In genomic region chr11:125941606-125942275, GRCh38 we compare ENCODE assay signal across 8 cellular contexts. TPM values are rescaled to one million over a fixed set of nuclear protein-coding genes. Genes with fewer than 3 reads are reported as not detected.
DNase-seq lines count a peak whose midpoint lies in the region; ATAC-seq, FAIRE-seq and TF ChIP-seq lines count a peak whose summit lies in the region.

No MANE protein-coding gene starts in this region.

- no peak overlapping the region for H4K5ac ChIP-seq in IMR-90 (ENCODE audit: low read depth, low read length)

- TF ChIP-seq CTCF in IMR-90 (conservative IDR thresholded peaks at IDR 0.05; ENCODE audit: low read depth, low read length) (peak; percentile 57), spleen (IDR thresholded peaks at IDR 0.05 in 8 of 11, conservative IDR thresholded peaks at IDR 0.05 in 3 of 11) (peak in 6 of 11 experiments; percentile 27 to 63 (median 54))

- H2BK15ac ChIP-seq in IMR-90 (ENCODE audit: low read depth, low read length), result no peak overlapping the region

- H3K9ac ChIP-seq in IMR-90 (ENCODE audit: low read depth, low read length), result no peak overlapping the region

- H3K27ac Mint-ChIP-seq in activated naive CD4-positive, alpha-beta T cell treated with anti-CD3 and anti-CD28 coated beads, Interleukin-2, amount 50 U/mL, for 24 hours, result no peak overlapping the region

- no peak overlapping the region for H3K4ac ChIP-seq in IMR-90 (ENCODE audit: low read depth, low read length)

- WGBS in IMR-90 (ENCODE audit: extremely low coverage in 2 of 2, insufficient read length in 1 of 2), 2 experiments, result 48% methylated on average over 3 of the region's 15 CpGs; no CpG with 5 or more reads in 1 of the 2 experiments
- 29% methylated on average over 15 of the region's 15 CpGs for WGBS in right cardiac atrium
- WGBS in spleen, 5 donors, result 39 to 46% (median 41%) methylated on average over 12 to 15 of the region's 15 CpGs

- dilution Hi-C loops in IMR-90 (cut with HindIII; ENCODE audit: low sequenced_read_pairs, unreplicated experiment), result no loop called here

- H3K23ac ChIP-seq in IMR-90 (ENCODE audit: low read depth, low read length), result no peak overlapping the region

- peak overlapping the region; percentile 61 for H3K4me3 Mint-ChIP-seq in activated naive CD4-positive, alpha-beta T cell treated with anti-CD3 and anti-CD28 coated beads, Interleukin-2, amount 50 U/mL, for 24 hours

- no peak for TF ChIP-seq POLR2A in IMR-90 (IDR thresholded peaks at IDR 0.05; ENCODE audit: low read depth, low read length)
- no peak for TF ChIP-seq POLR2A in spleen (IDR thresholded peaks at IDR 0.05)

- peak; percentile 55 for TF ChIP-seq RAD21 in IMR-90 (IDR thresholded peaks at IDR 0.05; ENCODE audit: low read length)

- H3K9me3 Mint-ChIP-seq in activated naive CD4-positive, alpha-beta T cell treated with anti-CD3 and anti-CD28 coated beads, Interleukin-2, amount 50 U/mL, for 24 hours, result no peaks in the 10 kb centered on the region

- H4K20me1 ChIP-seq in IMR-90 (ENCODE audit: insufficient read depth, low read length), result no peaks in the 10 kb centered on the region

- ATAC-seq in IMR-90 (ENCODE audit: low read depth), result peak; percentile 65; the same call in 1 of the 2 replicates
- ATAC-seq in right cardiac atrium, result peak; percentile 70 to 72

- intact Hi-C loops in IMR-90 (cut with micrococcal nuclease), result loop anchor here (1.0 kb wide), 1 partner anchor 253 kb away; no protein-coding TSS in a partner anchor
- intact Hi-C loops in right cardiac atrium (cut with DNase I), result loop anchor here in 2 of 4 donors (10.0 kb wide), 2 partner anchors 93 to 243 kb away; no protein-coding TSS in a partner anchor
- intact Hi-C loops in spleen (cut with DNase I; ENCODE audit: low total_unique reads), result no loop called here

- peak; percentile 43 for DNase-seq in ELR (ENCODE audit: low read depth)
- DNase-seq in IMR-90, result peak; percentile 19
- DNase-seq in RCC 7860 (ENCODE audit: low spot score), result peak; percentile 14
- DNase-seq in right cardiac atrium, result peak; percentile 52 to 85 (median 78)
- no peak for DNase-seq in spleen
- no peak for DNase-seq in pons (ENCODE audit: low spot score)
- DNase-seq in cortex of kidney (lab: John Stamatoyannopoulos, UW), result no peak

- no peaks in the 10 kb centered on the region for H3K36me3 ChIP-seq in IMR-90 (ENCODE audit: control insufficient read depth, insufficient read depth, low read length)
- H3K36me3 ChIP-seq in spleen, result no peaks in the 10 kb centered on the region

- H2BK120ac ChIP-seq in IMR-90 (ENCODE audit: low read depth, low read length), result no peak overlapping the region

- in situ Hi-C loops in IMR-90 (cut with MboI; ENCODE audit: low sequenced_read_pairs), result no loop called here

- no peak overlapping the region for H2BK20ac ChIP-seq in IMR-90 (ENCODE audit: low read depth, low read length)

- no peak overlapping the region for H4K8ac ChIP-seq in IMR-90 (ENCODE audit: low read depth in 2 of 2, low read length in 2 of 2)

- no peaks in the 10 kb centered on the region for H3K79me1 ChIP-seq in IMR-90 (ENCODE audit: low read depth in 1 of 2, low read length in 2 of 2)

- H3K4me1 Mint-ChIP-seq in activated naive CD4-positive, alpha-beta T cell treated with anti-CD3 and anti-CD28 coated beads, Interleukin-2, amount 50 U/mL, for 24 hours, result peaks cover 17% of the 10 kb centered on the region

- no peak for FAIRE-seq in RCC 7860 (lab: Jason Lieb, UNC)

- no peaks in the 10 kb centered on the region for H3K27me3 Mint-ChIP-seq in activated naive CD4-positive, alpha-beta T cell treated with anti-CD3 and anti-CD28 coated beads, Interleukin-2, amount 50 U/mL, for 24 hours

- no peak overlapping the region for H3K56ac ChIP-seq in IMR-90 (ENCODE audit: extremely low read depth, insufficient read depth, low read length)

- H3K4me1 ChIP-seq in IMR-90 (ENCODE audit: control insufficient read depth, insufficient read depth, low read length) (no peaks in the 10 kb centered on the region), right cardiac atrium (ENCODE audit: control insufficient read depth, insufficient read depth, low read length) (no peaks in the 10 kb centered on the region), spleen (peaks cover 0 to 7% (median 0%) of the 10 kb centered on the region in 6 donors)

- H3K4me2 ChIP-seq in IMR-90 (ENCODE audit: low read depth, low read length), result no peak overlapping the region

- H3K9me1 ChIP-seq in IMR-90 (ENCODE audit: insufficient read depth, low read length), result no peaks in the 10 kb centered on the region

- H2AFZ ChIP-seq in IMR-90 (replicated peaks; ENCODE audit: low read length, poor library complexity), result no peak overlapping the region

- H2AK5ac ChIP-seq in IMR-90 (ENCODE audit: low read depth, low read length), result no peak overlapping the region

- H2BK5ac ChIP-seq in IMR-90 (ENCODE audit: low read depth, low read length, poor library complexity, severe bottlenecking), result no peak overlapping the region

- H3K36me3 Mint-ChIP-seq in activated naive CD4-positive, alpha-beta T cell treated with anti-CD3 and anti-CD28 coated beads, Interleukin-2, amount 50 U/mL, for 24 hours, result no peaks in the 10 kb centered on the region

- no TSS peak for BruUV-seq in IMR-90 (replicated peaks; lab: Mats Ljungman, UMichigan)

- H3K27me3 ChIP-seq in IMR-90 (ENCODE audit: control insufficient read depth, insufficient read depth, low read length) (peaks cover 17% of the 10 kb centered on the region; the same call in 1 of the 2 replicates), right cardiac atrium (ENCODE audit: control insufficient read depth, insufficient read depth) (no peaks in the 10 kb centered on the region), spleen (replicated peaks in 1 of 7) (peaks cover 0 to 15% (median 0%) of the 10 kb centered on the region in 7 donors)

- CTCF ChIA-PET in IMR-90 (lab: Yijun Ruan, JAX), result interaction anchor here (0.6 to 0.9 kb wide), 3 partner anchors 9 to 253 kb away, joined by 3 read pairs; no protein-coding TSS in a partner anchor

- no peak overlapping the region for H4K91ac ChIP-seq in IMR-90 (ENCODE audit: insufficient read depth, low read depth, low read length)

- no peak overlapping the region for H3K18ac ChIP-seq in IMR-90 (ENCODE audit: low read depth, low read length)

- no peak overlapping the region for H2AK9ac ChIP-seq in IMR-90 (replicated peaks; ENCODE audit: low read depth, low read length, poor library complexity)

- H3K9me3 ChIP-seq in IMR-90 (ENCODE audit: control insufficient read depth, insufficient read depth, low read length), result no peaks in the 10 kb centered on the region
- H3K9me3 ChIP-seq in right cardiac atrium (ENCODE audit: control insufficient read depth, low read length), result no peaks in the 10 kb centered on the region
- H3K9me3 ChIP-seq in spleen, result no peaks in the 10 kb centered on the region

- H3K14ac ChIP-seq in IMR-90 (replicated peaks; ENCODE audit: low read depth, low read length), result no peak overlapping the region

- H3K27ac ChIP-seq in IMR-90 (ENCODE audit: insufficient read depth, low read length) (no peak overlapping the region), right cardiac atrium (ENCODE audit: low read length) (no peak overlapping the region), spleen (no peak overlapping the region)

- H3K4me3 ChIP-seq in IMR-90 (ENCODE audit: insufficient read depth, low read depth, low read length), result no peak overlapping the region
- H3K4me3 ChIP-seq in right cardiac atrium (ENCODE audit: low read length), result no peak overlapping the region
- no peak overlapping the region for H3K4me3 ChIP-seq in spleen

- POLR2A ChIA-PET in IMR-90 (lab: Charles Lee; ENCODE audit: unreplicated experiment), result no interaction called here

TF ChIP-seq in IMR-90, 13 proteins besides CTCF, POLR2A, EP300 and RAD21:
- no peak for TF ChIP-seq CEBPB (IDR thresholded peaks at IDR 0.05; ENCODE audit: low read depth, low read length)
- no peak for TF ChIP-seq MAFK (IDR thresholded peaks at IDR 0.05; ENCODE audit: low read depth, low read length)
- no peak for TF ChIP-seq MXI1 (IDR thresholded peaks at IDR 0.05; ENCODE audit: borderline replicate concordance, low read depth, low read length)
- TF ChIP-seq SMC3 (IDR thresholded peaks at IDR 0.05; ENCODE audit: low read depth, low read length), result peak; percentile 50
- no peak for TF ChIP-seq CHD1 (IDR thresholded peaks at IDR 0.05; ENCODE audit: low read depth, low read length)

RNA-seq across cellular contexts. Expression of gene VSIG10L2, which starts 4.1 kb away (rescaled TPM):
- total RNA-seq in IMR-90 (2012; rRNA removed) (under 0.01 TPM in 1 of 2 replicates, not detected in the other), right cardiac atrium (under 1 TPM in 1 of 4 donors, not detected in 3; 0.50 TPM), spleen (1 to 10 TPM in 6 of 7 donors, not detected in 1; 1.8 to 7.1 (median 3.0) TPM)
- polyA plus RNA-seq in IMR-90 (2012; rRNA removed) (not detected in 2 replicates), right cardiac atrium (0.29 TPM), spleen (1 to 10 TPM; 1.2 to 3.6 (median 3.1) TPM)
- polyA plus RNA-seq in IMR-90 (2012; cell fraction: cytosol; rRNA removed), result not detected in 2 replicates
- polyA plus RNA-seq in IMR-90 (2012; cell fraction: nucleus; rRNA removed; ENCODE audit: low replicate concordance), result 0.14 TPM in 1 of 2 replicates, not detected in the other

RNA-seq across cellular contexts. Expression of gene DDX25, which starts 37.4 kb away (rescaled TPM):
- total RNA-seq in IMR-90 (2012; rRNA removed), result under 0.01 TPM in 1 of 2 replicates, not detected in the other
- polyA plus RNA-seq in IMR-90 (2012; rRNA removed), result not detected in 2 replicates
- not detected in 2 replicates for polyA plus RNA-seq in IMR-90 (2012; cell fraction: cytosol; rRNA removed)
- polyA plus RNA-seq in IMR-90 (2012; cell fraction: nucleus; rRNA removed; ENCODE audit: low replicate concordance), result 0.17 TPM in 1 of 2 replicates, not detected in the other
- total RNA-seq in right cardiac atrium, result not detected
- polyA plus RNA-seq in right cardiac atrium, result 0.05 TPM
- total RNA-seq in spleen, result 1 to 10 TPM in 2 of 7 donors, under 1 TPM in 3, not detected in 2; 0.33 to 1.8 (median 0.85) TPM
- under 1 TPM; 0.11 to 0.24 (median 0.22) TPM for polyA plus RNA-seq in spleen

RNA-seq across cellular contexts. Expression of gene PUS3, which starts 38.7 kb away (rescaled TPM):
- total RNA-seq in IMR-90 (2012; rRNA removed) (11.7 and 16.4 TPM in 2 replicates), right cardiac atrium (1 to 10 TPM; 6.1 to 9.5 (median 9.2) TPM), spleen (10 to 100 TPM in 5 of 7 donors, 1 to 10 TPM in 2; 7.7 to 12.7 (median 11.9) TPM)
- polyA plus RNA-seq in IMR-90 (2012; rRNA removed) (5.6 and 6.1 TPM in 2 replicates), right cardiac atrium (5.7 TPM), spleen (10 to 100 TPM in 2 of 3 donors, 1 to 10 TPM in 1; 8.9 to 11.4 (median 10.8) TPM)
- 1.3 and 3.0 TPM in 2 replicates for polyA plus RNA-seq in IMR-90 (2012; cell fraction: cytosol; rRNA removed)
- 0.40 and 2.6 TPM in 2 replicates for polyA plus RNA-seq in IMR-90 (2012; cell fraction: nucleus; rRNA removed; ENCODE audit: low replicate concordance)

RNA-seq across cellular contexts. Expression of gene HYLS1, which starts 54.3 kb away (rescaled TPM):
- 8.1 and 11.7 TPM in 2 replicates for total RNA-seq in IMR-90 (2012; rRNA removed)
- polyA plus RNA-seq in IMR-90 (2012; rRNA removed), result 4.8 and 5.1 TPM in 2 replicates
- 0.64 and 1.2 TPM in 2 replicates for polyA plus RNA-seq in IMR-90 (2012; cell fraction: cytosol; rRNA removed)
- 0.36 and 2.6 TPM in 2 replicates for polyA plus RNA-seq in IMR-90 (2012; cell fraction: nucleus; rRNA removed; ENCODE audit: low replicate concordance)
- total RNA-seq in right cardiac atrium, result 1 to 10 TPM; 4.3 to 7.2 (median 5.2) TPM
- 4.9 TPM for polyA plus RNA-seq in right cardiac atrium
- total RNA-seq in spleen, result 1 to 10 TPM; 3.0 to 7.7 (median 4.4) TPM
- polyA plus RNA-seq in spleen, result 1 to 10 TPM; 4.0 to 4.6 (median 4.2) TPM

Comparison
In these comparisons a context has a peak if more than half of its experiments do, and no peak if none do; other contexts are left out.
1. DNase-seq: peak in ELR (single experiment), IMR-90 (single experiment), RCC 7860 (single experiment) and right cardiac atrium (3 of 3); none in spleen (single experiment), pons (single experiment) and cortex of kidney (single experiment).